In genomic region chr1:54127594-54127993, GRCh38 we compare ENCODE assay signal across 1 cellular context.
TF ChIP-seq lines count a peak whose summit lies in the region.

No MANE protein-coding gene starts in this region.

TF ChIP-seq in HepG2, 621 proteins besides CTCF, POLR2A, EP300 and RAD21 (continued from another document):
- TF ChIP-seq ZNF784 (CRISPR knock-in tag; IDR thresholded peaks at IDR 0.05; ENCODE audit: borderline replicate concordance), result no peak
